2 cellular contexts compared by ENCODE assay signal in the genomic region with DNA sequence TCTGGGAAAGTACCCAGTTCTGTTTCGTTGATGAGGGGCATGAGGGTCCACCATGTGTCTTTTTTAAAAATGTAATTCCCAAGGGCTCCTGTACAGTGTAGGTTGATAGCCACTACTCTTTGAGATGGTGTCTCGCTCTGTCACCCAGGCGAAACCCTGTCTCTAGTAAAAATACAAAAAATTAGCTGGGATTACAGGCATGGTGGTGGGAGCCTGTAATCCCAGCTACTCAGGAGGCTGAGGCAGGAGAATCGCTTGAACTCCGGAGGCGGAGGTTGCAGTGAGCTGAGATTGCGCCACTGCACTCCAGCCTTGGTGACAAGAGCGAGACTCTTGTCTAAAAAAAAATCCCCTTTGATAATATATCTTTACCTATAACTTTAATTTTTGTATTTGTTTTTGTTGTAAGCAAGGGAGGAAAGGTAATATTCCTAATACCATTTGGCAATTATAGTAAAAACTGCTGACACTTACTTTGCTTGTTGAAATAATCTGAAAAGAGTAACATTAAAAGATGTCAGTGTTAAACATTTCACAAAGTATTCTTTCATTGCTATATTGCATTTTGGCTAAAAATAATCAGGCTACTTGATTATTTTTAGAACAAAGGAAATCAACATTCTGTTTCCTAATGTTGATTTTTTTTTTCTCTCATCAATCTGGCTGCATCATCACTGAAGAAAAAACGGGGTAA.
TF ChIP-seq lines count a peak whose summit lies in the region.

No MANE protein-coding gene starts in this region.

TF ChIP-seq in IMR-90, 13 proteins besides CTCF, POLR2A, EP300 and RAD21:
- TF ChIP-seq MAFK (IDR thresholded peaks at IDR 0.05; ENCODE audit: low read depth, low read length) (peak; percentile 41), RFX5 (IDR thresholded peaks at IDR 0.05; ENCODE audit: low read depth, low read length) (no peak), RCOR1 (IDR thresholded peaks at IDR 0.05; ENCODE audit: insufficient replicate concordance, low read length) (no peak)
TF ChIP-seq in IMR-90: peak in this region for 1.

TF ChIP-seq in H1, 55 proteins besides CTCF, POLR2A, EP300 and RAD21:
- TF ChIP-seq HDAC2 (IDR thresholded peaks at IDR 0.05; ENCODE audit: borderline replicate concordance in 1 of 2, low read depth in 2 of 2, low read length in 2 of 2) (no peak), CHD2 (IDR thresholded peaks at IDR 0.05; ENCODE audit: low read length) (no peak), POLR2AphosphoS5 (IDR thresholded peaks at IDR 0.05; ENCODE audit: low read depth, low read length) (peak; percentile 78), CBX5 (IDR thresholded peaks at IDR 0.05; ENCODE audit: low read depth, low read length) (no peak), RFX5 (IDR thresholded peaks at IDR 0.05; ENCODE audit: borderline replicate concordance, low read depth, low read length) (no peak)
